In genomic region chr15:48887144-48887543, GRCh38 we compare ENCODE assay signal across 21 cellular contexts.
"Had no signal": no experiment of that assay in that cellular context is flagged by ENCODE, and none has a peak within 500 bp of the region (broad histone marks: within the 10 kb centered on the region; RNA-seq: fewer than 3 reads in every experiment).

No MANE protein-coding gene starts in this region.

- H3K9ac ChIP-seq: neural progenitor cell had no signal

- H3K4me1 ChIP-seq: neural progenitor cell, prostate gland, right atrium auricular region, suprapubic skin, transverse colon, uterus had no signal

- H3K9me3 ChIP-seq: prostate gland, right atrium auricular region, suprapubic skin, transverse colon, uterus had no signal

- H3K4me1 Mint-ChIP-seq: activated naive CD4-positive, alpha-beta T cell treated with anti-CD3 and anti-CD28 coated beads, Interleukin-2, amount 10 ng/mL, durations not matched to agents 7 days and 5 days; central memory CD8-positive, alpha-beta T cell; immature natural killer cell had no signal

- H3K4me3 Mint-ChIP-seq: activated CD4-positive, alpha-beta T cell treated with anti-CD3 and anti-CD28 coated beads for 36 hours; activated naive CD4-positive, alpha-beta T cell treated with anti-CD3 and anti-CD28 coated beads, Interleukin-2, amount 10 ng/mL, durations not matched to agents 7 days and 5 days; activated naive CD8-positive, alpha-beta T cell treated with anti-CD3 and anti-CD28 coated beads, Interleukin-2, amount 50 U/mL, for 24 hours; brain; central memory CD8-positive, alpha-beta T cell; immature natural killer cell; naive thymus-derived CD4-positive, alpha-beta T cell; neural progenitor cell; stimulated activated naive CD8-positive, alpha-beta T cell treated with anti-CD3 and anti-CD28 coated beads, Interleukin-15, amount 100 ng/mL, for 72 hours; T-helper 17 cell had no signal

- H3K36me3 Mint-ChIP-seq: activated naive CD4-positive, alpha-beta T cell treated with anti-CD3 and anti-CD28 coated beads, Interleukin-2, amount 10 ng/mL, durations not matched to agents 7 days and 5 days; brain; immature natural killer cell; naive thymus-derived CD4-positive, alpha-beta T cell; neural progenitor cell had no signal

- H3K36me3 ChIP-seq: neural progenitor cell, prostate gland, right atrium auricular region, suprapubic skin, transverse colon, uterus had no signal

- H3K4me3 ChIP-seq: coronary artery, neural progenitor cell, prostate gland, right atrium auricular region, skin epidermis, suprapubic skin, transverse colon, uterus had no signal

- H2AFZ ChIP-seq: neural progenitor cell had no signal

- H3K27ac Mint-ChIP-seq: activated CD4-positive, alpha-beta T cell treated with anti-CD3 and anti-CD28 coated beads for 36 hours; activated naive CD4-positive, alpha-beta T cell treated with anti-CD3 and anti-CD28 coated beads, Interleukin-2, amount 10 ng/mL, durations not matched to agents 7 days and 5 days; activated naive CD8-positive, alpha-beta T cell treated with anti-CD3 and anti-CD28 coated beads, Interleukin-2, amount 50 U/mL, for 24 hours; immature natural killer cell; naive thymus-derived CD4-positive, alpha-beta T cell; neural progenitor cell; T-helper 17 cell had no signal

- H3K27me3 ChIP-seq: neural progenitor cell, right atrium auricular region, suprapubic skin, uterus had no signal

- DNase-seq: activated CD4-positive, alpha-beta T cell treated with anti-CD3 and anti-CD28 coated beads for 36 hours; activated CD4-positive, alpha-beta T cell treated with anti-CD3 and anti-CD28 coated beads, Interleukin-2, amount 50 U/mL, for 48 hours; activated naive CD4-positive, alpha-beta T cell treated with anti-CD3 and anti-CD28 coated beads, Interleukin-2, amount 10 ng/mL, durations not matched to agents 7 days and 5 days; activated naive CD8-positive, alpha-beta T cell treated with anti-CD3 and anti-CD28 coated beads, Interleukin-2, amount 50 U/mL, for 24 hours; anterior cingulate cortex; erythroblast; immature natural killer cell; mesenchymal stem cell; naive thymus-derived CD4-positive, alpha-beta T cell; stimulated activated naive CD8-positive, alpha-beta T cell treated with anti-CD3 and anti-CD28 coated beads, Interleukin-15, amount 100 ng/mL, for 72 hours; T-helper 17 cell; transverse colon; uterus had no signal

- H3K27ac ChIP-seq: coronary artery, neural progenitor cell, prostate gland, right atrium auricular region, skin epidermis, suprapubic skin, transverse colon, uterus had no signal

- H3K4me2 ChIP-seq: neural progenitor cell had no signal

- H3K9me3 Mint-ChIP-seq: activated naive CD4-positive, alpha-beta T cell treated with anti-CD3 and anti-CD28 coated beads, Interleukin-2, amount 10 ng/mL, durations not matched to agents 7 days and 5 days; activated naive CD8-positive, alpha-beta T cell treated with anti-CD3 and anti-CD28 coated beads, Interleukin-2, amount 50 U/mL, for 24 hours; brain; central memory CD8-positive, alpha-beta T cell; immature natural killer cell; neural progenitor cell; stimulated activated naive CD8-positive, alpha-beta T cell treated with anti-CD3 and anti-CD28 coated beads, Interleukin-15, amount 100 ng/mL, for 72 hours had no signal

- ATAC-seq: activated CD4-positive, alpha-beta T cell treated with anti-CD3 and anti-CD28 coated beads for 36 hours; activated naive CD8-positive, alpha-beta T cell treated with anti-CD3 and anti-CD28 coated beads, Interleukin-2, amount 50 U/mL, for 24 hours; naive thymus-derived CD4-positive, alpha-beta T cell; stimulated activated naive CD8-positive, alpha-beta T cell treated with anti-CD3 and anti-CD28 coated beads, Interleukin-15, amount 100 ng/mL, for 72 hours; T-helper 17 cell had no signal
